Comparison of ENCODE assay signal across 1 cellular context in the genomic region with DNA sequence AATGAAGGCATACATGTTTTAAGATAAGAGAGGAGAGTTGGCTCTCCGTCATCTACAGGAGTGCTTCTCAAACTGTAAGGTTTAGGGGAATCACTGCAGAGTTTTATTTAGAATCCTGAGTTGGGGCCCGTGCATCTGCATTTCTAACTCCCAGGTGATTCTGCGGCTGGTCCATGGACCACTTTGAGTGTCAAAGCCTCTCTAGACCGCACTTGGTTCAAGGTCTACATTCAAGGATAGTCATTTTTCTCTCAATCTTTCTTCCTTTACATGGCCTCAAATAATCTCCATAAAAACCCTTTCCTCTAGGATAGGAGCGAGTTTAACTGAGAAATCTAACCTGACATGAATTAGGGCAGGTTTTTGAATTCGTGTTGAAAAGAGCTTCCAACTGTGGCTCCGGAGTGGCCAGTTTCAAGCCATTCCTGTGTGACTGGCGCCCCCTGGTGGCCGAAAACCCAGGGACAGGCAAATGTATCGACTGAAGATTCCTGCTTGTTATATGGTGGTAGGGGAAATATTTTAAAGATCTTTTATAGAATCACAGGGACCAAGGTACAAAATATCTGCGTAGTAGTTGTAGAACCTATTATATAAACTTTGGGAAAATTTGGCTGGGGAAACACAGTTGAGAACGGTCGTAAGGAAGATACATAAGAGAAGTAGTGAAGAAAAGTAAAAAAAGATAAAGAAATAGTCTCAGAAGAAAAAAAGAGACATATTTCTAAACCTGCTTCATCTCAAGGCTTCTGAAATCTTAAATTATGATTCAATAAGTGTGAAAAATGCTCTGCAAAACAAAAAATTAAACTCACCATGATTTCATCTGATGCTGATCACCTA.
TF ChIP-seq lines count a peak whose summit lies in the region.

No MANE protein-coding gene starts in this region.

TF ChIP-seq in WTC11, 78 proteins besides CTCF, POLR2A, EP300 and RAD21 (continued from another document):
- TF ChIP-seq, protein P1, sequence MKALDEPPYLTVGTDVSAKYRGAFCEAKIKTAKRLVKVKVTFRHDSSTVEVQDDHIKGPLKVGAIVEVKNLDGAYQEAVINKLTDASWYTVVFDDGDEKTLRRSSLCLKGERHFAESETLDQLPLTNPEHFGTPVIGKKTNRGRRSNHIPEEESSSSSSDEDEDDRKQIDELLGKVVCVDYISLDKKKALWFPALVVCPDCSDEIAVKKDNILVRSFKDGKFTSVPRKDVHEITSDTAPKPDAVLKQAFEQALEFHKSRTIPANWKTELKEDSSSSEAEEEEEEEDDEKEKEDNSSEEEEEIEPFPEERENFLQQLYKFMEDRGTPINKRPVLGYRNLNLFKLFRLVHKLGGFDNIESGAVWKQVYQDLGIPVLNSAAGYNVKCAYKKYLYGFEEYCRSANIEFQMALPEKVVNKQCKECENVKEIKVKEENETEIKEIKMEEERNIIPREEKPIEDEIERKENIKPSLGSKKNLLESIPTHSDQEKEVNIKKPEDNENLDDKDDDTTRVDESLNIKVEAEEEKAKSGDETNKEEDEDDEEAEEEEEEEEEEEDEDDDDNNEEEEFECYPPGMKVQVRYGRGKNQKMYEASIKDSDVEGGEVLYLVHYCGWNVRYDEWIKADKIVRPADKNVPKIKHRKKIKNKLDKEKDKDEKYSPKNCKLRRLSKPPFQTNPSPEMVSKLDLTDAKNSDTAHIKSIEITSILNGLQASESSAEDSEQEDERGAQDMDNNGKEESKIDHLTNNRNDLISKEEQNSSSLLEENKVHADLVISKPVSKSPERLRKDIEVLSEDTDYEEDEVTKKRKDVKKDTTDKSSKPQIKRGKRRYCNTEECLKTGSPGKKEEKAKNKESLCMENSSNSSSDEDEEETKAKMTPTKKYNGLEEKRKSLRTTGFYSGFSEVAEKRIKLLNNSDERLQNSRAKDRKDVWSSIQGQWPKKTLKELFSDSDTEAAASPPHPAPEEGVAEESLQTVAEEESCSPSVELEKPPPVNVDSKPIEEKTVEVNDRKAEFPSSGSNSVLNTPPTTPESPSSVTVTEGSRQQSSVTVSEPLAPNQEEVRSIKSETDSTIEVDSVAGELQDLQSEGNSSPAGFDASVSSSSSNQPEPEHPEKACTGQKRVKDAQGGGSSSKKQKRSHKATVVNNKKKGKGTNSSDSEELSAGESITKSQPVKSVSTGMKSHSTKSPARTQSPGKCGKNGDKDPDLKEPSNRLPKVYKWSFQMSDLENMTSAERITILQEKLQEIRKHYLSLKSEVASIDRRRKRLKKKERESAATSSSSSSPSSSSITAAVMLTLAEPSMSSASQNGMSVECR (CRISPR knock-in tag; IDR thresholded peaks at IDR 0.05; ENCODE audit: borderline replicate concordance), result no peak
